In the genomic region with DNA sequence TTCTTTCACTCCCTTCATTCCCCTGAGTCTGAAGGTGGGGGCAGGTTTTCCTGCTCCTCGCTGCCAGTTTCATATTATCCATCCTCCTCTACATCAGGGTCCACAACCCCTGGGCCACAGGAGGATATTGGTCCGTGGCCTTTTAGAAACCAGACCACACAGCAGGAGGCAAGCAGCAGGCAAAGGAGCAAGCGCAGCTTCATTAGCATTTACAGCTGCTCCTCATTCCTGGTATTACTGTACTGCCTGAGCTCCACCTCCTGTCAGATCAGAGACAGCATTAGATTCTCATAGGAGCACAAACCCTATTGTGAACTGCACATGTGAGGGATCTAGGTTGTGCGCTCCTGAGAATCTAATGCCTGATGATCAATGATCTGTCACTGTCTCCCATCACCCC, we compare ENCODE assay signal across 2 cellular contexts.
TF ChIP-seq lines count a peak whose summit lies in the region.

No MANE protein-coding gene starts in this region.

TF ChIP-seq in GM23338, 12 proteins besides CTCF, POLR2A, EP300 and RAD21:
- no peak for TF ChIP-seq JUNB (IDR thresholded peaks at IDR 0.05; ENCODE audit: unreplicated experiment)

TF ChIP-seq in IMR-90, 13 proteins besides CTCF, POLR2A, EP300 and RAD21:
- no peak for TF ChIP-seq MAFK (IDR thresholded peaks at IDR 0.05; ENCODE audit: low read depth, low read length)
- TF ChIP-seq, protein P1, sequence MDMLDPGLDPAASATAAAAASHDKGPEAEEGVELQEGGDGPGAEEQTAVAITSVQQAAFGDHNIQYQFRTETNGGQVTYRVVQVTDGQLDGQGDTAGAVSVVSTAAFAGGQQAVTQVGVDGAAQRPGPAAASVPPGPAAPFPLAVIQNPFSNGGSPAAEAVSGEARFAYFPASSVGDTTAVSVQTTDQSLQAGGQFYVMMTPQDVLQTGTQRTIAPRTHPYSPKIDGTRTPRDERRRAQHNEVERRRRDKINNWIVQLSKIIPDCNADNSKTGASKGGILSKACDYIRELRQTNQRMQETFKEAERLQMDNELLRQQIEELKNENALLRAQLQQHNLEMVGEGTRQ (IDR thresholded peaks at IDR 0.05; ENCODE audit: low read depth, low read length) = no peak
- no peak for TF ChIP-seq MAZ (IDR thresholded peaks at IDR 0.05; ENCODE audit: borderline replicate concordance, low read depth, low read length)
- TF ChIP-seq MXI1 (IDR thresholded peaks at IDR 0.05; ENCODE audit: borderline replicate concordance, low read depth, low read length) = no peak
